ENCODE assay signal across 37 cellular contexts in genomic region chr4:106793933-106794332, GRCh38.
"Had no signal": no experiment of that assay in that cellular context is flagged by ENCODE, and none has a peak within 500 bp of the region (broad histone marks: within the 10 kb centered on the region; RNA-seq: fewer than 3 reads in every experiment).

No MANE protein-coding gene starts in this region.

- ATAC-seq: activated naive CD4-positive, alpha-beta T cell treated with anti-CD3 and anti-CD28 coated beads, Interleukin-2, amount 50 U/mL, for 72 hours; activated naive CD8-positive, alpha-beta T cell treated with anti-CD3 and anti-CD28 coated beads, Interleukin-2, amount 50 U/mL, for 24 hours; activated T-cell treated with anti-CD3 and anti-CD28 coated beads, Interleukin-2, amount 50 U/mL, for 4 hours; activated T-cell treated with anti-CD3 and anti-CD28 coated beads, Interleukin-2, amount 50 U/mL, for 72 hours; activated T-helper 17 cell treated with anti-CD3 and anti-CD28 coated beads, Interleukin-2, amount 50 U/mL, for 72 hours; body of pancreas had no signal

- H3K4me1 ChIP-seq: adrenal gland, ascending aorta, body of pancreas, breast epithelium had no signal

- H3K9me3 ChIP-seq: adrenal gland, ascending aorta, body of pancreas had no signal

- DNase-seq: activated effector memory CD4-positive, alpha-beta T cell treated with anti-CD3 and anti-CD28 coated beads, Interleukin-2, amount 50 U/mL, for 16 hours; activated effector memory CD4-positive, alpha-beta T cell treated with Interleukin-2 at 50 U/mL for 16 hours; activated gamma-delta T cell; activated gamma-delta T cell treated with Interleukin-2 at 50 U/mL for 16 hours; activated naive CD4-positive, alpha-beta T cell; activated naive CD4-positive, alpha-beta T cell treated with anti-CD3 and anti-CD28 coated beads for 36 hours; activated naive CD4-positive, alpha-beta T cell treated with anti-CD3 and anti-CD28 coated beads, Interleukin-2, amount 10 ng/mL, durations not matched to agents 7 days and 5 days; activated naive CD4-positive, alpha-beta T cell treated with anti-CD3 and anti-CD28 coated beads, Interleukin-2, amount 50 U/mL, for 16 hours; activated naive CD4-positive, alpha-beta T cell treated with Interleukin-2 at 50 U/mL for 16 hours; activated naive CD8-positive, alpha-beta T cell treated with anti-CD3 and anti-CD28 coated beads for 36 hours; activated naive CD8-positive, alpha-beta T cell treated with anti-CD3 and anti-CD28 coated beads, Interleukin-2, amount 10 ng/mL, durations not matched to agents 7 days and 5 days; activated naive CD8-positive, alpha-beta T cell treated with anti-CD3 and anti-CD28 coated beads, Interleukin-2, amount 50 U/mL, for 24 hours; activated T-cell treated with anti-CD3 and anti-CD28 coated beads, Interleukin-2, amount 50 U/mL, for 24 hours; activated T-cell treated with anti-CD3 and anti-CD28 coated beads, Interleukin-2, amount 50 U/mL, for 4 hours; activated T-cell treated with anti-CD3 and anti-CD28 coated beads, Interleukin-2, amount 50 U/mL, for 48 hours; activated T-cell treated with anti-CD3 and anti-CD28 coated beads, Interleukin-2, amount 50 U/mL, for 72 hours; adrenal gland; amniotic stem cell; amygdala; anterior cingulate cortex; aorta; body of pancreas; brain microvascular endothelial cell; caudate nucleus; central memory CD4-positive, alpha-beta T cell; cerebellar nuclear complex had no signal

- H3K27ac Mint-ChIP-seq: activated naive CD4-positive, alpha-beta T cell treated with anti-CD3 and anti-CD28 coated beads for 36 hours; activated naive CD4-positive, alpha-beta T cell treated with anti-CD3 and anti-CD28 coated beads, Interleukin-2, amount 10 ng/mL, durations not matched to agents 7 days and 5 days; activated naive CD4-positive, alpha-beta T cell treated with anti-CD3 and anti-CD28 coated beads, Interleukin-2, amount 50 U/mL, for 24 hours; activated naive CD4-positive, alpha-beta T cell treated with anti-CD3 and anti-CD28 coated beads, Interleukin-2, amount 50 U/mL, for 72 hours; activated naive CD8-positive, alpha-beta T cell; activated naive CD8-positive, alpha-beta T cell treated with anti-CD3 and anti-CD28 coated beads for 36 hours; activated naive CD8-positive, alpha-beta T cell treated with anti-CD3 and anti-CD28 coated beads, Interleukin-2, amount 10 ng/mL, durations not matched to agents 7 days and 5 days; activated naive CD8-positive, alpha-beta T cell treated with anti-CD3 and anti-CD28 coated beads, Interleukin-2, amount 50 U/mL, for 24 hours; activated T-cell treated with anti-CD3 and anti-CD28 coated beads, Interleukin-2, amount 50 U/mL, for 24 hours; activated T-cell treated with anti-CD3 and anti-CD28 coated beads, Interleukin-2, amount 50 U/mL, for 72 hours; activated T-helper 1 cell treated with anti-CD3 and anti-CD28 coated beads, Interleukin-12 subunit alpha, Interleukin-12 subunit beta, Interleukin-2, Interleukin-4 antibody, amounts not matched to agents 30 ng/mL and 10 ng/mL and 1 ng/mL, durations not matched to agents 14 hours and 24 hours and 36 hours; activated T-helper 17 cell treated with anti-CD3 and anti-CD28 coated beads, Interleukin-2, amount 50 U/mL, for 72 hours; activated T-helper 2 cell treated with anti-CD3 and anti-CD28 coated beads, Interferon-gamma antibody, Interleukin-2, Interleukin-4, amounts not matched to agents 10 μg/mL and 5 μg/mL and 100 μg/mL, durations not matched to agents 14 hours and 24 hours and 36 hours; brain had no signal

- H3K4me1 Mint-ChIP-seq: activated naive CD4-positive, alpha-beta T cell treated with anti-CD3 and anti-CD28 coated beads, Interleukin-2, amount 10 ng/mL, durations not matched to agents 7 days and 5 days; activated naive CD4-positive, alpha-beta T cell treated with anti-CD3 and anti-CD28 coated beads, Interleukin-2, amount 50 U/mL, for 24 hours; activated naive CD8-positive, alpha-beta T cell treated with anti-CD3 and anti-CD28 coated beads for 36 hours; activated naive CD8-positive, alpha-beta T cell treated with anti-CD3 and anti-CD28 coated beads, Interleukin-2, amount 10 ng/mL, durations not matched to agents 7 days and 5 days; activated naive CD8-positive, alpha-beta T cell treated with anti-CD3 and anti-CD28 coated beads, Interleukin-2, amount 50 U/mL, for 24 hours; activated T-helper 17 cell treated with anti-CD3 and anti-CD28 coated beads, Interleukin-2, amount 50 U/mL, for 72 hours; brain; central memory CD8-positive, alpha-beta T cell had no signal

- H3K27me3 Mint-ChIP-seq: activated naive CD4-positive, alpha-beta T cell treated with anti-CD3 and anti-CD28 coated beads, Interleukin-2, amount 10 ng/mL, durations not matched to agents 7 days and 5 days; activated naive CD4-positive, alpha-beta T cell treated with anti-CD3 and anti-CD28 coated beads, Interleukin-2, amount 50 U/mL, for 24 hours; activated naive CD8-positive, alpha-beta T cell; activated naive CD8-positive, alpha-beta T cell treated with anti-CD3 and anti-CD28 coated beads for 36 hours; activated naive CD8-positive, alpha-beta T cell treated with anti-CD3 and anti-CD28 coated beads, Interleukin-2, amount 10 ng/mL, durations not matched to agents 7 days and 5 days; activated naive CD8-positive, alpha-beta T cell treated with anti-CD3 and anti-CD28 coated beads, Interleukin-2, amount 50 U/mL, for 24 hours; activated T-cell treated with anti-CD3 and anti-CD28 coated beads, Interleukin-2, amount 50 U/mL, for 24 hours; activated T-helper 17 cell treated with anti-CD3 and anti-CD28 coated beads, Interleukin-2, amount 50 U/mL, for 72 hours; brain; central memory CD8-positive, alpha-beta T cell had no signal

- H3K36me3 Mint-ChIP-seq: activated naive CD4-positive, alpha-beta T cell treated with anti-CD3 and anti-CD28 coated beads, Interleukin-2, amount 10 ng/mL, durations not matched to agents 7 days and 5 days; activated naive CD4-positive, alpha-beta T cell treated with anti-CD3 and anti-CD28 coated beads, Interleukin-2, amount 50 U/mL, for 24 hours; activated naive CD4-positive, alpha-beta T cell treated with anti-CD3 and anti-CD28 coated beads, Interleukin-2, amount 50 U/mL, for 72 hours; activated naive CD8-positive, alpha-beta T cell; activated naive CD8-positive, alpha-beta T cell treated with anti-CD3 and anti-CD28 coated beads for 36 hours; activated naive CD8-positive, alpha-beta T cell treated with anti-CD3 and anti-CD28 coated beads, Interleukin-2, amount 10 ng/mL, durations not matched to agents 7 days and 5 days; brain had no signal

- H3K4me3 Mint-ChIP-seq: activated naive CD4-positive, alpha-beta T cell treated with anti-CD3 and anti-CD28 coated beads for 36 hours; activated naive CD4-positive, alpha-beta T cell treated with anti-CD3 and anti-CD28 coated beads, Interleukin-2, amount 10 ng/mL, durations not matched to agents 7 days and 5 days; activated naive CD4-positive, alpha-beta T cell treated with anti-CD3 and anti-CD28 coated beads, Interleukin-2, amount 50 U/mL, for 24 hours; activated naive CD8-positive, alpha-beta T cell; activated naive CD8-positive, alpha-beta T cell treated with anti-CD3 and anti-CD28 coated beads for 36 hours; activated naive CD8-positive, alpha-beta T cell treated with anti-CD3 and anti-CD28 coated beads, Interleukin-2, amount 10 ng/mL, durations not matched to agents 7 days and 5 days; activated naive CD8-positive, alpha-beta T cell treated with anti-CD3 and anti-CD28 coated beads, Interleukin-2, amount 50 U/mL, for 24 hours; activated T-cell treated with anti-CD3 and anti-CD28 coated beads, Interleukin-2, amount 50 U/mL, for 24 hours; activated T-cell treated with anti-CD3 and anti-CD28 coated beads, Interleukin-2, amount 50 U/mL, for 4 hours; activated T-cell treated with anti-CD3 and anti-CD28 coated beads, Interleukin-2, amount 50 U/mL, for 72 hours; activated T-helper 1 cell treated with anti-CD3 and anti-CD28 coated beads, Interleukin-12 subunit alpha, Interleukin-12 subunit beta, Interleukin-2, Interleukin-4 antibody, amounts not matched to agents 30 ng/mL and 10 ng/mL and 1 ng/mL, durations not matched to agents 14 hours and 24 hours and 36 hours; activated T-helper 17 cell treated with anti-CD3 and anti-CD28 coated beads, Interleukin-2, amount 50 U/mL, for 72 hours; brain; central memory CD8-positive, alpha-beta T cell had no signal

- H3K9me3 Mint-ChIP-seq: activated naive CD4-positive, alpha-beta T cell treated with anti-CD3 and anti-CD28 coated beads, Interleukin-2, amount 50 U/mL, for 24 hours; activated naive CD8-positive, alpha-beta T cell treated with anti-CD3 and anti-CD28 coated beads, Interleukin-2, amount 10 ng/mL, durations not matched to agents 7 days and 5 days; activated T-helper 1 cell treated with anti-CD3 and anti-CD28 coated beads, Interleukin-12 subunit alpha, Interleukin-12 subunit beta, Interleukin-2, Interleukin-4 antibody, amounts not matched to agents 30 ng/mL and 10 ng/mL and 1 ng/mL, durations not matched to agents 14 hours and 24 hours and 36 hours; activated T-helper 2 cell treated with anti-CD3 and anti-CD28 coated beads, Interferon-gamma antibody, Interleukin-2, Interleukin-4, amounts not matched to agents 10 μg/mL and 5 μg/mL and 100 μg/mL, durations not matched to agents 14 hours and 24 hours and 36 hours had no signal

- H3K36me3 ChIP-seq: adrenal gland, ascending aorta, brain microvascular endothelial cell, breast epithelium, cardiac muscle cell had no signal

- H3K27ac ChIP-seq: adrenal gland, ascending aorta, body of pancreas, brain microvascular endothelial cell, breast epithelium, cardiac muscle cell had no signal

- H3K27me3 ChIP-seq: adrenal gland, ascending aorta, body of pancreas, brain microvascular endothelial cell, breast epithelium, cardiac muscle cell had no signal

- H3K4me3 ChIP-seq: adrenal gland, ascending aorta, body of pancreas, breast epithelium, cardiac muscle cell had no signal
